In the genomic region with DNA sequence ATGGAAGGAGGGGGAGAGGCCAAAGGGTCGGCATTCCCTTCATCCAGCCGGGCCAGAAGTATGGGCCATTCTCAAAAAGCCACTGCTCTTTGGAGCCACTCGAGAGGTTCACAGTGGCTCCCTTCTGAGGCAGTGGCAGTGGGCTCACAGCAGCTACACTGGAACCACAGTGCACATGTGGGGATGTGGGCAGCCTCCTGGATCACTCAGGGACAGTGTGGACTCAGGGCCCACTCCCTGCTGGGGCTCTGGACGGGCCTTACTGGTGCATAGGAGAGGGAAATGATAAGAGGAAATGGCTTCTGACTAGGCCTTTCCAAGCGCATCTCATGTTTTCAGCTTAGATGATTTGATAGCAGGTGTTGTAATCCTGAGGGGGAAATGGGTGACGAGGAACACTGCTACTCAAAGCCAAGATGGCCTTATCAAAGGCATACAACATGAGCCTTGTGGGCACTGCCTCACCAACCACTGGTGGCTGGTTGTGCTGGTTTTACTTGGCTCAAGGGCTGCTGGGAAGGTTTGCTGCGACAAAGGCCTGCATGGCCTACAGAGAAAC, we compare ENCODE assay signal across 12 cellular contexts. TPM values are rescaled to one million over a fixed set of nuclear protein-coding genes. Genes with fewer than 3 reads are reported as not detected.
DNase-seq lines count a peak whose midpoint lies in the region; ATAC-seq and TF ChIP-seq lines count a peak whose summit lies in the region.
"Had no signal": no experiment of that assay in that cellular context is flagged by ENCODE, and none has a peak within 500 bp of the region (broad histone marks: within the 10 kb centered on the region; RNA-seq: fewer than 3 reads in every experiment).

No MANE protein-coding gene starts in this region.

- H3K27ac Mint-ChIP-seq in activated naive CD4-positive, alpha-beta T cell treated with anti-CD3 and anti-CD28 coated beads, Interleukin-2, amount 50 U/mL, for 24 hours = peak overlapping the region; percentile 37
- H3K27ac Mint-ChIP-seq in activated naive CD4-positive, alpha-beta T cell treated with anti-CD3 and anti-CD28 coated beads for 36 hours = no peak overlapping the region
- no peak overlapping the region for H3K27ac Mint-ChIP-seq in activated CD8-positive, alpha-beta T cell treated with anti-CD3 and anti-CD28 coated beads, Interleukin-2, amount 10 ng/mL, durations not matched to agents 7 days and 5 days
- H3K27ac Mint-ChIP-seq in type B pancreatic cell = peak overlapping the region; percentile 50
- H3K27ac Mint-ChIP-seq in GM23338 = no peak overlapping the region

- POLR2A ChIA-PET in activated CD8-positive, alpha-beta T cell treated with anti-CD3 and anti-CD28 coated beads, Interleukin-2, amount 10 ng/mL, durations not matched to agents 7 days and 5 days (lab: Charles Lee) = no interaction called here

- H3F3A ChIP-seq in GM23338 (replicated peaks; ENCODE audit: low read depth) = peaks cover 7% of the 10 kb centered on the region

- CTCF ChIA-PET in activated naive CD4-positive, alpha-beta T cell treated with anti-CD3 and anti-CD28 coated beads for 36 hours (lab: Charles Lee) = no interaction called here
- CTCF ChIA-PET in activated CD8-positive, alpha-beta T cell treated with anti-CD3 and anti-CD28 coated beads, Interleukin-2, amount 10 ng/mL, durations not matched to agents 7 days and 5 days (lab: Charles Lee) = no interaction called here

- H3K36me3 Mint-ChIP-seq in activated naive CD4-positive, alpha-beta T cell treated with anti-CD3 and anti-CD28 coated beads, Interleukin-2, amount 50 U/mL, for 24 hours = peaks cover 13% of the 10 kb centered on the region
- peaks cover 6% of the 10 kb centered on the region for H3K36me3 Mint-ChIP-seq in activated naive CD4-positive, alpha-beta T cell treated with anti-CD3 and anti-CD28 coated beads for 36 hours (ENCODE audit: low read depth)
- H3K36me3 Mint-ChIP-seq in activated CD8-positive, alpha-beta T cell treated with anti-CD3 and anti-CD28 coated beads, Interleukin-2, amount 10 ng/mL, durations not matched to agents 7 days and 5 days (ENCODE audit: low read depth) = peaks cover 21% of the 10 kb centered on the region
- H3K36me3 Mint-ChIP-seq in type B pancreatic cell (peaks cover 15% of the 10 kb centered on the region), GM23338 (ENCODE audit: low read depth) (peaks cover 7% of the 10 kb centered on the region; the same call in 2 of the 3 replicates)

- DNase-seq in activated naive CD4-positive, alpha-beta T cell treated with anti-CD3 and anti-CD28 coated beads for 36 hours = no peak
- no peak for DNase-seq in activated CD8-positive, alpha-beta T cell treated with anti-CD3 and anti-CD28 coated beads, Interleukin-2, amount 10 ng/mL, durations not matched to agents 7 days and 5 days
- DNase-seq in lower lobe of right lung (no peak), type B pancreatic cell (ENCODE audit: extremely low spot score, unreplicated experiment) (no peak), NCI-H1048 (lab: John Stamatoyannopoulos, UW) (no peak), GM23338 (ENCODE audit: low spot score) (no peak), NCI-H82 treated with DMSO at 0.1 percent for 48 hours (lab: John Stamatoyannopoulos, UW; ENCODE audit: unreplicated experiment) (no peak)
- DNase-seq: Calu3; NCI-H1092; stimulated activated naive CD8-positive, alpha-beta T cell treated with anti-CD3 and anti-CD28 coated beads, Interleukin-15, amount 100 ng/mL, for 72 hours had no signal

- intact Hi-C loops in activated naive CD4-positive, alpha-beta T cell treated with anti-CD3 and anti-CD28 coated beads for 36 hours (cut with micrococcal nuclease) = no loop called here
- intact Hi-C loops in lower lobe of right lung (cut with DNase I) = no loop called here

- H3K79me2 ChIP-seq in GM23338 (replicated peaks; ENCODE audit: insufficient read depth) = no peaks in the 10 kb centered on the region

- TF ChIP-seq CTCF in lower lobe of right lung (IDR thresholded peaks at IDR 0.05) (no peak), type B pancreatic cell (conservative IDR thresholded peaks at IDR 0.05) (no peak), GM23338 (conservative IDR thresholded peaks at IDR 0.05; ENCODE audit: low read depth in 2 of 2) (no peak)

- H3K4me2 ChIP-seq in GM23338 = no peak overlapping the region

- H3K27me3 ChIP-seq in lower lobe of right lung (ENCODE audit: low read depth) (no peaks in the 10 kb centered on the region), GM23338 (ENCODE audit: insufficient read depth) (no peaks in the 10 kb centered on the region)

- H3K36me3 ChIP-seq in lower lobe of right lung (peaks cover 5% of the 10 kb centered on the region), GM23338 (ENCODE audit: insufficient read depth) (no peaks in the 10 kb centered on the region)

- peak overlapping the region; percentile 72 for H3K27ac ChIP-seq in lower lobe of right lung
- no peak overlapping the region for H3K27ac ChIP-seq in GM23338 (ENCODE audit: low read depth)
- H3K27ac ChIP-seq: SK-N-MC had no signal

- no peaks in the 10 kb centered on the region for H3K9me3 Mint-ChIP-seq in activated naive CD4-positive, alpha-beta T cell treated with anti-CD3 and anti-CD28 coated beads, Interleukin-2, amount 50 U/mL, for 24 hours
- H3K9me3 Mint-ChIP-seq in activated naive CD4-positive, alpha-beta T cell treated with anti-CD3 and anti-CD28 coated beads for 36 hours = no peaks in the 10 kb centered on the region
- H3K9me3 Mint-ChIP-seq in activated CD8-positive, alpha-beta T cell treated with anti-CD3 and anti-CD28 coated beads, Interleukin-2, amount 10 ng/mL, durations not matched to agents 7 days and 5 days (ENCODE audit: insufficient read depth) = peaks cover 3% of the 10 kb centered on the region
- no peaks in the 10 kb centered on the region for H3K9me3 Mint-ChIP-seq in type B pancreatic cell
- no peaks in the 10 kb centered on the region for H3K9me3 Mint-ChIP-seq in GM23338

- no peaks in the 10 kb centered on the region for H3K9me2 ChIP-seq in GM23338 (ENCODE audit: insufficient read depth)

- peak; percentile 28 for ATAC-seq in activated CD8-positive, alpha-beta T cell treated with anti-CD3 and anti-CD28 coated beads, Interleukin-2, amount 10 ng/mL, durations not matched to agents 7 days and 5 days
- ATAC-seq in lower lobe of right lung (peak; percentile 27 to 40), GM23338 (no peak)
- ATAC-seq: stimulated activated naive CD8-positive, alpha-beta T cell treated with anti-CD3 and anti-CD28 coated beads, Interleukin-15, amount 100 ng/mL, for 72 hours had no signal

- H3K4me1 ChIP-seq in lower lobe of right lung (peaks cover 69% of the 10 kb centered on the region), GM23338 (ENCODE audit: insufficient read depth) (peaks cover 12% of the 10 kb centered on the region)

- H3K4me1 Mint-ChIP-seq in activated naive CD4-positive, alpha-beta T cell treated with anti-CD3 and anti-CD28 coated beads, Interleukin-2, amount 50 U/mL, for 24 hours = peaks cover 30% of the 10 kb centered on the region
- H3K4me1 Mint-ChIP-seq in activated naive CD4-positive, alpha-beta T cell treated with anti-CD3 and anti-CD28 coated beads for 36 hours (ENCODE audit: low read depth) = peaks cover 21% of the 10 kb centered on the region
- peaks cover 18% of the 10 kb centered on the region for H3K4me1 Mint-ChIP-seq in activated CD8-positive, alpha-beta T cell treated with anti-CD3 and anti-CD28 coated beads, Interleukin-2, amount 10 ng/mL, durations not matched to agents 7 days and 5 days (ENCODE audit: low read depth)
- H3K4me1 Mint-ChIP-seq in type B pancreatic cell (ENCODE audit: unreplicated experiment) (peaks cover 19% of the 10 kb centered on the region), GM23338 (peaks cover 8% of the 10 kb centered on the region)

- no peaks in the 10 kb centered on the region for H3K27me3 Mint-ChIP-seq in activated naive CD4-positive, alpha-beta T cell treated with anti-CD3 and anti-CD28 coated beads, Interleukin-2, amount 50 U/mL, for 24 hours
- H3K27me3 Mint-ChIP-seq in activated naive CD4-positive, alpha-beta T cell treated with anti-CD3 and anti-CD28 coated beads for 36 hours (ENCODE audit: low read depth) = no peaks in the 10 kb centered on the region
- H3K27me3 Mint-ChIP-seq in activated CD8-positive, alpha-beta T cell treated with anti-CD3 and anti-CD28 coated beads, Interleukin-2, amount 10 ng/mL, durations not matched to agents 7 days and 5 days (ENCODE audit: low read depth) = no peaks in the 10 kb centered on the region
- H3K27me3 Mint-ChIP-seq in type B pancreatic cell (no peaks in the 10 kb centered on the region), GM23338 (ENCODE audit: insufficient read depth, low read depth, poor library complexity) (peaks cover 37% of the 10 kb centered on the region)
- H3K27me3 Mint-ChIP-seq: stimulated activated naive CD8-positive, alpha-beta T cell treated with anti-CD3 and anti-CD28 coated beads, Interleukin-15, amount 100 ng/mL, for 72 hours had no signal

- H4K20me1 ChIP-seq in GM23338 (replicated peaks; ENCODE audit: insufficient read depth) = peaks cover 3% of the 10 kb centered on the region

- peak overlapping the region; percentile 69 for H3K4me3 Mint-ChIP-seq in activated naive CD4-positive, alpha-beta T cell treated with anti-CD3 and anti-CD28 coated beads, Interleukin-2, amount 50 U/mL, for 24 hours
- no peak overlapping the region for H3K4me3 Mint-ChIP-seq in activated naive CD4-positive, alpha-beta T cell treated with anti-CD3 and anti-CD28 coated beads for 36 hours
- H3K4me3 Mint-ChIP-seq in activated CD8-positive, alpha-beta T cell treated with anti-CD3 and anti-CD28 coated beads, Interleukin-2, amount 10 ng/mL, durations not matched to agents 7 days and 5 days = no peak overlapping the region
- no peak overlapping the region for H3K4me3 Mint-ChIP-seq in type B pancreatic cell
- H3K4me3 Mint-ChIP-seq in GM23338 = no peak overlapping the region
- H3K4me3 Mint-ChIP-seq: stimulated activated naive CD8-positive, alpha-beta T cell treated with anti-CD3 and anti-CD28 coated beads, Interleukin-15, amount 100 ng/mL, for 72 hours had no signal

- H3K9me3 ChIP-seq in lower lobe of right lung = peaks cover 5% of the 10 kb centered on the region

- H3K4me3 ChIP-seq in lower lobe of right lung (peak overlapping the region; percentile 47), GM23338 (no peak overlapping the region)
- H3K4me3 ChIP-seq: SK-N-MC had no signal

- H2AFZ ChIP-seq in GM23338 = no peak overlapping the region

TF ChIP-seq in GM23338, 12 proteins besides CTCF, POLR2A, EP300 and RAD21 (continues in another document):
- TF ChIP-seq ZNF331 (CRISPR knock-in tag; IDR thresholded peaks at IDR 0.05; ENCODE audit: low read depth) (no peak), POLR2AphosphoS5 (IDR thresholded peaks at IDR 0.05; ENCODE audit: low read depth) (no peak), EZH2phosphoT487 (IDR thresholded peaks at IDR 0.05; ENCODE audit: unreplicated experiment) (no peak), ZNF114 (CRISPR knock-in tag; IDR thresholded peaks at IDR 0.05) (no peak), JUNB (IDR thresholded peaks at IDR 0.05; ENCODE audit: unreplicated experiment) (no peak)

RNA-seq across cellular contexts. Expression of a gene that starts 44.0 kb away (rescaled TPM):
- total RNA-seq in activated naive CD4-positive, alpha-beta T cell treated with anti-CD3 and anti-CD28 coated beads for 36 hours = 10 to 100 TPM; 39.8 to 44.7 TPM
- total RNA-seq in activated CD8-positive, alpha-beta T cell treated with anti-CD3 and anti-CD28 coated beads, Interleukin-2, amount 10 ng/mL, durations not matched to agents 7 days and 5 days = 10 to 100 TPM; 73.1 to 74.4 TPM
- 39.1 TPM for total RNA-seq in lower lobe of right lung
- 38.9 and 55.3 TPM in 2 replicates for total RNA-seq in type B pancreatic cell (ENCODE audit: low replicate concordance)
- 63.4 and 72.0 TPM in 2 replicates for total RNA-seq in GM23338 (2014; rRNA removed; shearing (Covaris generic))
- 36.1 and 36.8 TPM in 2 replicates for polyA plus RNA-seq in GM23338 (2016; fragmentation: Nextera tagmentation; extraction: Ambion mirVana)

Comparison
In these comparisons a context has a peak if more than half of its experiments do, and no peak if none do; other contexts are left out.
1. H3K27ac Mint-ChIP-seq: peak in activated naive CD4-positive, alpha-beta T cell treated with anti-CD3 and anti-CD28 coated beads, Interleukin-2, amount 50 U/mL, for 24 hours (single experiment) and type B pancreatic cell (single experiment); none in activated naive CD4-positive, alpha-beta T cell treated with anti-CD3 and anti-CD28 coated beads for 36 hours (single experiment), activated CD8-positive, alpha-beta T cell treated with anti-CD3 and anti-CD28 coated beads, Interleukin-2, amount 10 ng/mL, durations not matched to agents 7 days and 5 days (single experiment) and GM23338 (single experiment).